Comparison of ENCODE assay signal across 25 cellular contexts in genomic region chr12:30774599-30774998, GRCh38.
"Had no signal": no experiment of that assay in that cellular context is flagged by ENCODE, and none has a peak within 500 bp of the region (broad histone marks: within the 10 kb centered on the region; RNA-seq: fewer than 3 reads in every experiment).

No MANE protein-coding gene starts in this region.

- H3K9me3 ChIP-seq: ascending aorta, colonic mucosa, gastroesophageal sphincter, thoracic aorta, uterus had no signal

- H3K27ac ChIP-seq: ascending aorta, cardiac muscle cell, colonic mucosa, gastroesophageal sphincter, skin epidermis, thoracic aorta, uterus had no signal

- H3K27me3 ChIP-seq: ascending aorta, cardiac muscle cell, colonic mucosa, gastroesophageal sphincter, uterus had no signal

- DNase-seq: activated CD4-positive, alpha-beta memory T cell treated with anti-CD3 and anti-CD28 coated beads for 36 hours; activated CD4-positive, alpha-beta T cell treated with anti-CD3 and anti-CD28 coated beads, Interleukin-2, amount 10 ng/mL, durations not matched to agents 24 days and 14 days; activated CD4-positive, CD25-positive, alpha-beta regulatory T cell treated with anti-CD3 and anti-CD28 coated beads, Interleukin-2, amount 50 U/mL, for 72 hours; activated CD8-positive, alpha-beta memory T cell treated with anti-CD3 and anti-CD28 coated beads, Interleukin-2, amount 50 U/mL, for 4 hours; activated effector memory CD4-positive, alpha-beta T cell treated with anti-CD3 and anti-CD28 coated beads, Interleukin-2, amount 50 U/mL, for 16 hours; activated naive CD4-positive, alpha-beta T cell treated with anti-CD3 and anti-CD28 coated beads, Interleukin-2, amount 10 ng/mL, durations not matched to agents 7 days and 5 days; activated naive CD8-positive, alpha-beta T cell treated with anti-CD3 and anti-CD28 coated beads, Interleukin-2, amount 10 ng/mL, durations not matched to agents 7 days and 5 days; activated T-cell treated with anti-CD3 and anti-CD28 coated beads, Interleukin-2, amount 50 U/mL, for 1 hour; cerebellar nuclear complex; colonic mucosa; effector CD8-positive, alpha-beta T cell; hippocampal formation; immature natural killer cell; naive thymus-derived CD8-positive, alpha-beta T cell; stimulated activated CD4-positive, alpha-beta T cell treated with anti-CD3 and anti-CD28 coated beads, Interleukin-12 subunit alpha, Interleukin-12 subunit beta, amount 100 ng/mL, for 4 hours; stimulated activated CD4-positive, alpha-beta T cell treated with anti-CD3 and anti-CD28 coated beads, Interleukin-4, amount 100 ng/mL, for 1 hour; stimulated activated naive CD8-positive, alpha-beta T cell treated with anti-CD3 and anti-CD28 coated beads, Interleukin-15, Interleukin-2, amounts not matched to agents 100 U/mL and 50 U/mL, for 24 hours; T1000; uterus had no signal

- H3K36me3 ChIP-seq: ascending aorta, cardiac muscle cell, colonic mucosa, gastroesophageal sphincter, thoracic aorta, uterus had no signal

- H3K4me3 ChIP-seq: ascending aorta, cardiac muscle cell, colonic mucosa, gastroesophageal sphincter, skin epidermis, thoracic aorta, uterus had no signal

- ATAC-seq: gastroesophageal sphincter; naive thymus-derived CD8-positive, alpha-beta T cell; sciatic nerve; stimulated activated naive CD8-positive, alpha-beta T cell treated with anti-CD3 and anti-CD28 coated beads, Interleukin-15, Interleukin-2, amounts not matched to agents 100 U/mL and 50 U/mL, for 24 hours had no signal

- H3K4me1 ChIP-seq: ascending aorta, colonic mucosa, gastroesophageal sphincter, uterus had no signal
